1 cellular context compared by ENCODE assay signal in the genomic region with DNA sequence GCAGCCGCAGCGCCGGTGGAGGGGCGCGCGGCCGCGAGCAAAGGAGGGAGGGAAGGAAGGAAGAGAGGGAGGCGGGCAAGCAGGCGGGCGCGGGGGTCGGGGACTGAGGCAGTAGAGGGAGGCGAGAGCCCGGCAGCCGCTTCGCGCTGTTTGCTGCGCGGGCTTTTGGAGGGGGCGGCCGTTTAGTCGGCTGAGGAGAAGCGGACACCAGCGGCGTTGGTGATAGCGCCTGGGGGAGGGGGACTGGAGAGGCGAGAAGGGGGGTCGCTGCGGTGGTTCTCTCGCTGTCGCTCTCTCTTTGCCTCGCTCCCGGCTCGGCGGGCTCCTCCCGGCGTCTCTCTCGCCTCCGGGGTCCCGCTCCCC.
TF ChIP-seq lines count a peak whose summit lies in the region.

A gene (plus strand): TSS at position 1 of the 363 bp plus-strand sequence.

TF ChIP-seq in K562, 482 proteins besides CTCF, POLR2A, EP300 and RAD21 (continued from another document):
- TF ChIP-seq, protein P1, sequence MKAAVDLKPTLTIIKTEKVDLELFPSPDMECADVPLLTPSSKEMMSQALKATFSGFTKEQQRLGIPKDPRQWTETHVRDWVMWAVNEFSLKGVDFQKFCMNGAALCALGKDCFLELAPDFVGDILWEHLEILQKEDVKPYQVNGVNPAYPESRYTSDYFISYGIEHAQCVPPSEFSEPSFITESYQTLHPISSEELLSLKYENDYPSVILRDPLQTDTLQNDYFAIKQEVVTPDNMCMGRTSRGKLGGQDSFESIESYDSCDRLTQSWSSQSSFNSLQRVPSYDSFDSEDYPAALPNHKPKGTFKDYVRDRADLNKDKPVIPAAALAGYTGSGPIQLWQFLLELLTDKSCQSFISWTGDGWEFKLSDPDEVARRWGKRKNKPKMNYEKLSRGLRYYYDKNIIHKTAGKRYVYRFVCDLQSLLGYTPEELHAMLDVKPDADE (conservative IDR thresholded peaks at IDR 0.05; ENCODE audit: control insufficient read depth, low read depth, low read length), result peak; percentile 71
- TF ChIP-seq HNRNPL (IDR thresholded peaks at IDR 0.05; ENCODE audit: low read depth, low read length), result no peak
- no peak for TF ChIP-seq ZNF445 (CRISPR knock-in tag; IDR thresholded peaks at IDR 0.05; ENCODE audit: low read depth)
- TF ChIP-seq ZNF212 (CRISPR knock-in tag; IDR thresholded peaks at IDR 0.05), result no peak
- TF ChIP-seq EGR1 (conservative IDR thresholded peaks at IDR 0.05), result peak; percentile 75
- TF ChIP-seq, protein P2, sequence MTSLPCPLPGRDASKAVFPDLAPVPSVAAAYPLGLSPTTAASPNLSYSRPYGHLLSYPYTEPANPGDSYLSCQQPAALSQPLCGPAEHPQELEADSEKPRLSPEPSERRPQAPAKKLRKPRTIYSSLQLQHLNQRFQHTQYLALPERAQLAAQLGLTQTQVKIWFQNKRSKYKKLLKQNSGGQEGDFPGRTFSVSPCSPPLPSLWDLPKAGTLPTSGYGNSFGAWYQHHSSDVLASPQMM (CRISPR knock-in tag; IDR thresholded peaks at IDR 0.05), result no peak
- TF ChIP-seq SRSF7 (optimal IDR thresholded peaks at IDR 0.05; ENCODE audit: low read depth, low read length), result no peak
- TF ChIP-seq NR2C2 (CRISPR knock-in tag; IDR thresholded peaks at IDR 0.05), result no peak
- TF ChIP-seq NR2C2 (tag; IDR thresholded peaks at IDR 0.05), result no peak
- TF ChIP-seq, protein P3, sequence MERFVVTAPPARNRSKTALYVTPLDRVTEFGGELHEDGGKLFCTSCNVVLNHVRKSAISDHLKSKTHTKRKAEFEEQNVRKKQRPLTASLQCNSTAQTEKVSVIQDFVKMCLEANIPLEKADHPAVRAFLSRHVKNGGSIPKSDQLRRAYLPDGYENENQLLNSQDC (CRISPR knock-in tag; IDR thresholded peaks at IDR 0.05), result 0 out of 2 replicates have a peak, but pooled peaks have one; percentile 40
- no peak for TF ChIP-seq ETS2 (tag; IDR thresholded peaks at IDR 0.05; ENCODE audit: borderline replicate concordance, poor library complexity, severe bottlenecking)
